In the genomic region with DNA sequence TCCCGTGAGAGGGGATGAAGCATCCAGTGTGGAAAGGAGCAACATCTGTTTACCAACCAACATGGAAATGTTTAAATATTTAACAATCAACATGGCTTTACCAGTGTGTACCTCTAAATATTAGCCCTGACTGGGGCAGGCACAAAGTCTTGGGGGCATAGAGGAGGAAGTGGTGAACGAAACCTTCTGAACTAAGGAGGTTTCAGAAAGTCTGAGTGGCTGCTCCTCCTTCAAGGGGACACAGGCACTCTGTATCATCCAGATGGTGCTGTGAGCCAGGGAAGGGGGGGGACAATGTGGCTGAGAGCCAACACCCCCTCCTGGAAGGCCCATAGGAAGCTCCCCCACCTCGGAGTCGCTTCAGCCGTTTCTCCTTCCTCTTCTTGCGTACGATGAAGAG, we compare ENCODE assay signal across 25 cellular contexts.
DNase-seq lines count a peak whose midpoint lies in the region; ATAC-seq and TF ChIP-seq lines count a peak whose summit lies in the region.
"Had no signal": no experiment of that assay in that cellular context is flagged by ENCODE, and none has a peak within 500 bp of the region (broad histone marks: within the 10 kb centered on the region; RNA-seq: fewer than 3 reads in every experiment).

No MANE protein-coding gene starts in this region.

- intact Hi-C loops in activated CD8-positive, alpha-beta T cell treated with anti-CD3 and anti-CD28 coated beads for 36 hours (cut with micrococcal nuclease), result no loop called here

- no peaks in the 10 kb centered on the region for H3K4me1 Mint-ChIP-seq in activated CD8-positive, alpha-beta T cell treated with anti-CD3 and anti-CD28 coated beads for 36 hours (ENCODE audit: low read depth)
- peaks cover 8% of the 10 kb centered on the region for H3K4me1 Mint-ChIP-seq in activated CD8-positive, alpha-beta T cell treated with anti-CD3 and anti-CD28 coated beads, Interleukin-2, amount 10 ng/mL, durations not matched to agents 7 days and 5 days (ENCODE audit: low read depth)
- no peaks in the 10 kb centered on the region for H3K4me1 Mint-ChIP-seq in stimulated activated memory B cell treated with anti-CD40 and anti-IgM and Interleukin-4, amounts not matched to agents 10 μg/mL and 1 μg/mL and 100 μg/mL, for 72 hours
- H3K4me1 Mint-ChIP-seq in natural killer cell treated with Interleukin-12 subunit alpha and Interleukin-12 subunit beta and Interleukin-15 and Interleukin-18, amount 100 ng/mL, for 72 hours (ENCODE audit: low read depth in 2 of 2), result no peaks in the 10 kb centered on the region
- H3K4me1 Mint-ChIP-seq: activated CD4-positive, alpha-beta memory T cell treated with anti-CD3 and anti-CD28 coated beads, Interleukin-2, amount 10 ng/mL, durations not matched to agents 7 days and 5 days had no signal

- no peak for TF ChIP-seq CTCF in activated CD8-positive, alpha-beta T cell treated with anti-CD3 and anti-CD28 coated beads for 36 hours (IDR thresholded peaks at IDR 0.05)

- H3K4me3 Mint-ChIP-seq in activated CD8-positive, alpha-beta T cell treated with anti-CD3 and anti-CD28 coated beads for 36 hours, result no peak overlapping the region
- H3K4me3 Mint-ChIP-seq in activated CD8-positive, alpha-beta T cell treated with anti-CD3 and anti-CD28 coated beads, Interleukin-2, amount 10 ng/mL, durations not matched to agents 7 days and 5 days, result no peak overlapping the region
- no peak overlapping the region for H3K4me3 Mint-ChIP-seq in stimulated activated memory B cell treated with anti-CD40 and anti-IgM and Interleukin-4, amounts not matched to agents 10 μg/mL and 1 μg/mL and 100 μg/mL, for 72 hours
- no peak overlapping the region for H3K4me3 Mint-ChIP-seq in natural killer cell treated with Interleukin-12 subunit alpha and Interleukin-12 subunit beta and Interleukin-15 and Interleukin-18, amount 100 ng/mL, for 72 hours
- H3K4me3 Mint-ChIP-seq: activated CD4-positive, alpha-beta memory T cell treated with anti-CD3 and anti-CD28 coated beads, Interleukin-2, amount 10 ng/mL, durations not matched to agents 7 days and 5 days; CD8-positive, alpha-beta T cell had no signal

- peaks cover 4% of the 10 kb centered on the region for H3K27me3 Mint-ChIP-seq in activated CD8-positive, alpha-beta T cell treated with anti-CD3 and anti-CD28 coated beads for 36 hours
- H3K27me3 Mint-ChIP-seq in activated CD8-positive, alpha-beta T cell treated with anti-CD3 and anti-CD28 coated beads, Interleukin-2, amount 10 ng/mL, durations not matched to agents 7 days and 5 days (ENCODE audit: low read depth), result peaks cover 6% of the 10 kb centered on the region
- peaks cover 21% of the 10 kb centered on the region for H3K27me3 Mint-ChIP-seq in stimulated activated memory B cell treated with anti-CD40 and anti-IgM and Interleukin-4, amounts not matched to agents 10 μg/mL and 1 μg/mL and 100 μg/mL, for 72 hours
- peaks cover 5 to 13% of the 10 kb centered on the region in 2 donors for H3K27me3 Mint-ChIP-seq in natural killer cell treated with Interleukin-12 subunit alpha and Interleukin-12 subunit beta and Interleukin-15 and Interleukin-18, amount 100 ng/mL, for 72 hours

- H3K27ac Mint-ChIP-seq in activated CD8-positive, alpha-beta T cell treated with anti-CD3 and anti-CD28 coated beads for 36 hours, result no peak overlapping the region
- H3K27ac Mint-ChIP-seq in activated CD8-positive, alpha-beta T cell treated with anti-CD3 and anti-CD28 coated beads, Interleukin-2, amount 10 ng/mL, durations not matched to agents 7 days and 5 days, result no peak overlapping the region
- H3K27ac Mint-ChIP-seq in stimulated activated memory B cell treated with anti-CD40 and anti-IgM and Interleukin-4, amounts not matched to agents 10 μg/mL and 1 μg/mL and 100 μg/mL, for 72 hours, result no peak overlapping the region
- H3K27ac Mint-ChIP-seq in natural killer cell treated with Interleukin-12 subunit alpha and Interleukin-12 subunit beta and Interleukin-15 and Interleukin-18, amount 100 ng/mL, for 72 hours, result no peak overlapping the region
- H3K27ac Mint-ChIP-seq: activated CD4-positive, alpha-beta memory T cell treated with anti-CD3 and anti-CD28 coated beads, Interleukin-2, amount 10 ng/mL, durations not matched to agents 7 days and 5 days; CD8-positive, alpha-beta T cell had no signal

- H3K36me3 Mint-ChIP-seq in activated CD8-positive, alpha-beta T cell treated with anti-CD3 and anti-CD28 coated beads for 36 hours (ENCODE audit: low read depth), result no peaks in the 10 kb centered on the region
- no peaks in the 10 kb centered on the region for H3K36me3 Mint-ChIP-seq in activated CD8-positive, alpha-beta T cell treated with anti-CD3 and anti-CD28 coated beads, Interleukin-2, amount 10 ng/mL, durations not matched to agents 7 days and 5 days (ENCODE audit: low read depth)
- no peaks in the 10 kb centered on the region for H3K36me3 Mint-ChIP-seq in stimulated activated memory B cell treated with anti-CD40 and anti-IgM and Interleukin-4, amounts not matched to agents 10 μg/mL and 1 μg/mL and 100 μg/mL, for 72 hours
- no peaks in the 10 kb centered on the region for H3K36me3 Mint-ChIP-seq in natural killer cell treated with Interleukin-12 subunit alpha and Interleukin-12 subunit beta and Interleukin-15 and Interleukin-18, amount 100 ng/mL, for 72 hours
- H3K36me3 Mint-ChIP-seq: CD8-positive, alpha-beta T cell had no signal

- no peak for DNase-seq in activated CD8-positive, alpha-beta T cell treated with anti-CD3 and anti-CD28 coated beads for 36 hours
- no peak for DNase-seq in activated CD8-positive, alpha-beta T cell treated with anti-CD3 and anti-CD28 coated beads, Interleukin-2, amount 10 ng/mL, durations not matched to agents 7 days and 5 days
- DNase-seq in KG1 (lab: John Stamatoyannopoulos, UW) (peak; percentile 23), DMS53 treated with DMSO at 0.1 percent for 48 hours (lab: John Stamatoyannopoulos, UW; ENCODE audit: unreplicated experiment) (no peak), DMS53 (lab: John Stamatoyannopoulos, UW) (no peak)
- no peak for DNase-seq in natural killer cell treated with Interleukin-12 subunit alpha and Interleukin-12 subunit beta and Interleukin-15 and Interleukin-18, amount 100 ng/mL, for 72 hours (ENCODE audit: low spot score)
- DNase-seq: activated CD4-positive, alpha-beta memory T cell treated with anti-CD3 and anti-CD28 coated beads, Interleukin-2, amount 10 ng/mL, durations not matched to agents 7 days and 5 days; activated CD4-positive, CD25-positive, alpha-beta regulatory T cell treated with anti-CD3 and anti-CD28 coated beads, Interleukin-2, amount 50 U/mL, for 72 hours; activated effector memory CD4-positive, alpha-beta T cell treated with Interleukin-2 at 50 U/mL for 16 hours; activated T-cell treated with anti-CD3 and anti-CD28 coated beads for 4 hours; CD8-positive, alpha-beta T cell; effector CD8-positive, alpha-beta T cell; erythroblast; foreskin fibroblast; GDM1; heart right ventricle; Kasumi-1; mesenchymal stem cell; NCI-H187; NCI-H526 treated with DMSO at 0.1 percent for 48 hours; occipital lobe; SJCRH30; upper lobe of left lung had no signal

- peak; percentile 34 for ATAC-seq in activated CD8-positive, alpha-beta T cell treated with anti-CD3 and anti-CD28 coated beads for 36 hours
- no peak for ATAC-seq in activated CD8-positive, alpha-beta T cell treated with anti-CD3 and anti-CD28 coated beads, Interleukin-2, amount 10 ng/mL, durations not matched to agents 7 days and 5 days
- peak; percentile 77 for ATAC-seq in GM21723 (IDR thresholded peaks at IDR 0.05; ENCODE audit: unreplicated experiment)
- ATAC-seq in stimulated activated memory B cell treated with anti-CD40 and anti-IgM and Interleukin-4, amounts not matched to agents 10 μg/mL and 1 μg/mL and 100 μg/mL, for 72 hours, result peak; percentile 58
- ATAC-seq in natural killer cell treated with Interleukin-12 subunit alpha and Interleukin-12 subunit beta and Interleukin-15 and Interleukin-18, amount 100 ng/mL, for 72 hours, result no peak
- ATAC-seq: CD8-positive, alpha-beta T cell; heart right ventricle had no signal

- POLR2A ChIA-PET in activated CD8-positive, alpha-beta T cell treated with anti-CD3 and anti-CD28 coated beads for 36 hours (lab: Charles Lee), result no interaction called here
- POLR2A ChIA-PET in activated CD8-positive, alpha-beta T cell treated with anti-CD3 and anti-CD28 coated beads, Interleukin-2, amount 10 ng/mL, durations not matched to agents 7 days and 5 days (lab: Charles Lee), result no interaction called here

- CTCF ChIA-PET in activated CD8-positive, alpha-beta T cell treated with anti-CD3 and anti-CD28 coated beads for 36 hours (lab: Charles Lee), result interaction anchor here (1.7 kb wide), 1 partner anchor 9 kb away, joined by 10 read pairs; no protein-coding TSS in a partner anchor
- CTCF ChIA-PET in activated CD8-positive, alpha-beta T cell treated with anti-CD3 and anti-CD28 coated beads, Interleukin-2, amount 10 ng/mL, durations not matched to agents 7 days and 5 days (lab: Charles Lee), result interaction anchor here (1.0 kb wide), 1 partner anchor 9 kb away, joined by 3 read pairs; no protein-coding TSS in a partner anchor

- no peaks in the 10 kb centered on the region for H3K9me3 Mint-ChIP-seq in activated CD8-positive, alpha-beta T cell treated with anti-CD3 and anti-CD28 coated beads for 36 hours
- no peaks in the 10 kb centered on the region for H3K9me3 Mint-ChIP-seq in activated CD8-positive, alpha-beta T cell treated with anti-CD3 and anti-CD28 coated beads, Interleukin-2, amount 10 ng/mL, durations not matched to agents 7 days and 5 days (ENCODE audit: insufficient read depth)
- H3K9me3 Mint-ChIP-seq in stimulated activated memory B cell treated with anti-CD40 and anti-IgM and Interleukin-4, amounts not matched to agents 10 μg/mL and 1 μg/mL and 100 μg/mL, for 72 hours, result no peaks in the 10 kb centered on the region
- H3K9me3 Mint-ChIP-seq in natural killer cell treated with Interleukin-12 subunit alpha and Interleukin-12 subunit beta and Interleukin-15 and Interleukin-18, amount 100 ng/mL, for 72 hours, result no peaks in the 10 kb centered on the region
- H3K9me3 Mint-ChIP-seq: activated CD4-positive, alpha-beta memory T cell treated with anti-CD3 and anti-CD28 coated beads, Interleukin-2, amount 10 ng/mL, durations not matched to agents 7 days and 5 days; CD8-positive, alpha-beta T cell had no signal

Comparison
In these comparisons a context has a peak if more than half of its experiments do, and no peak if none do; other contexts are left out.
1. ATAC-seq: peak in activated CD8-positive, alpha-beta T cell treated with anti-CD3 and anti-CD28 coated beads for 36 hours (single experiment), GM21723 (single experiment) and stimulated activated memory B cell treated with anti-CD40 and anti-IgM and Interleukin-4, amounts not matched to agents 10 μg/mL and 1 μg/mL and 100 μg/mL, for 72 hours (single experiment); none in activated CD8-positive, alpha-beta T cell treated with anti-CD3 and anti-CD28 coated beads, Interleukin-2, amount 10 ng/mL, durations not matched to agents 7 days and 5 days (single experiment) and natural killer cell treated with Interleukin-12 subunit alpha and Interleukin-12 subunit beta and Interleukin-15 and Interleukin-18, amount 100 ng/mL, for 72 hours (0 of 2).